In the genomic region with DNA sequence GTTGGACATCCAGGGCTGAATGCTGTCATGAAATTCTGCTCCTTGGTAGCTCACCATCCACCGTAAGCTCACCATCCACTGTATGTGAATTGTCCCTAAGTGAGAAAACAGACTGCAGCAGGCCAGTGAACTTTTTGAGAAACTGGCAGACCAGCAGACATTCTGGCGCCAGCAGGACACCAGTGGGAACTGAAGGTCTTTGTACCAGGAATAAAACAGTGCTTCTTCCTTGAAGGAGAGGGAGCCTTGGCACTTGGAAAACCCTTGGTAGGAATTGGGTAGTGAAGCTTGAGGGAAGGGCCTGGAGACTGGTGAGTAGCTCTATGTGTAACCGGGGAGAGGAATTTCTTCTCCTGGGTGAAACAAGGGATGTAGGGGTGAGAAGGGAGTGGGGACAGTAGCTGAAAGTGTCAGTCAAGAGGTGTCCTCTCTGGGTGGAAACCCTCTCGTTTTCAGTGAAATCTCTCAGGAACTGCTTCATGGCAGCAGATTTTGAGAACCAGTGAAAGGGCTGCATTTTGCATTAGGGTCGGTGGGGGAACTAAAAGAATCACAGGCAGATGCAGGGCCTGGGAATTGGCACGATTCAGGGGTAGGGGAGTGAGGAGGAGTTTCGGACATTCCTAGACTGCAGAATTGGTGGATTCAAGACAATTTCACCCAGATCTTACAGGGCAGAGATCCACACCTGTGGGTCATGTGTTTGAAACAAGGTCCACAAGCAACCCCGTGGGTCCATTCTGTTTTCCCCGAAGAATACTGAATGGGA, we compare ENCODE assay signal across 8 cellular contexts.
DNase-seq lines count a peak whose midpoint lies in the region; ATAC-seq and TF ChIP-seq lines count a peak whose summit lies in the region.

No MANE protein-coding gene starts in this region.

- H3K4me3 ChIP-seq in CD4-positive, alpha-beta memory T cell (ENCODE audit: low read length in 2 of 2), result peak overlapping the region in 1 of 2 donors; percentile 73
- H3K4me3 ChIP-seq in Loucy (ENCODE audit: low read length, poor library complexity, severe bottlenecking) (peak overlapping the region; percentile 76), ovary (peak overlapping the region; percentile 24)

- H3K4me2 ChIP-seq in Loucy (ENCODE audit: low read depth, low read length, poor library complexity, severe bottlenecking), result peak overlapping the region; percentile 81

- peaks cover 0 to 2% (median 0%) of the 10 kb centered on the region in 8 donors for H3K9me3 Mint-ChIP-seq in CD4-positive, alpha-beta memory T cell
- H3K9me3 Mint-ChIP-seq in endothelial cell (ENCODE audit: unreplicated experiment), result no peaks in the 10 kb centered on the region

- no peak for TF ChIP-seq POLR2A in ovary (IDR thresholded peaks at IDR 0.05)

- H3K4me1 Mint-ChIP-seq in CD4-positive, alpha-beta memory T cell, result peaks cover 16 to 29% (median 24%) of the 10 kb centered on the region in 4 donors
- H3K4me1 Mint-ChIP-seq in endothelial cell (ENCODE audit: unreplicated experiment), result peaks cover 22% of the 10 kb centered on the region

- H3K9me3 ChIP-seq in CD4-positive, alpha-beta memory T cell (ENCODE audit: control insufficient read depth in 1 of 2, low read length in 2 of 2), result no peaks in the 10 kb centered on the region
- no peaks in the 10 kb centered on the region for H3K9me3 ChIP-seq in Loucy (ENCODE audit: insufficient read depth, low read depth, low read length)
- no peaks in the 10 kb centered on the region for H3K9me3 ChIP-seq in ovary

- POLR2A ChIA-PET in CD4-positive, alpha-beta memory T cell (lab: Charles Lee; ENCODE audit: partially characterized antibody), result no interaction called here

- peaks cover 20% of the 10 kb centered on the region for H3K27me3 ChIP-seq in CD4-positive, alpha-beta memory T cell (ENCODE audit: insufficient read depth, low read length)
- no peaks in the 10 kb centered on the region for H3K27me3 ChIP-seq in Loucy (ENCODE audit: insufficient read depth, low read length, poor library complexity, severe bottlenecking)
- no peaks in the 10 kb centered on the region for H3K27me3 ChIP-seq in ovary

- H3K36me3 Mint-ChIP-seq in CD4-positive, alpha-beta memory T cell, result no peaks in the 10 kb centered on the region
- H3K36me3 Mint-ChIP-seq in endothelial cell (ENCODE audit: low read depth, unreplicated experiment), result peaks cover 7% of the 10 kb centered on the region

- H3K27me3 Mint-ChIP-seq in CD4-positive, alpha-beta memory T cell, result peaks cover 25 to 34% of the 10 kb centered on the region in 2 donors
- H3K27me3 Mint-ChIP-seq in endothelial cell (ENCODE audit: unreplicated experiment), result peaks cover 9% of the 10 kb centered on the region

- H3K9me2 ChIP-seq in Loucy (replicated peaks; ENCODE audit: low read depth, low read length), result no peaks in the 10 kb centered on the region

- no peak overlapping the region for H3K27ac ChIP-seq in CD4-positive, alpha-beta memory T cell (ENCODE audit: low read depth, low read length)
- H3K27ac ChIP-seq in ovary, result no peak overlapping the region

- no peak for TF ChIP-seq EP300 in ovary (IDR thresholded peaks at IDR 0.05)

- CTCF ChIA-PET in CD4-positive, alpha-beta memory T cell (lab: Charles Lee; ENCODE audit: partially characterized antibody), result interaction anchor here (0.9 to 1.6 kb wide), 3 partner anchors 11 to 228 kb away, joined by 3 to 5 read pairs (median 3); no protein-coding TSS in a partner anchor

- ATAC-seq in HG02840 (IDR thresholded peaks at IDR 0.05; ENCODE audit: low FRiP score, unreplicated experiment), result no peak
- ATAC-seq in HG03108 (IDR thresholded peaks at IDR 0.05; ENCODE audit: unreplicated experiment), result no peak
- ATAC-seq in GM21717 (IDR thresholded peaks at IDR 0.05; ENCODE audit: unreplicated experiment), result no peak

- intact Hi-C loops in CD4-positive, alpha-beta memory T cell (cut with micrococcal nuclease), result loop anchor here (2.0 kb wide), 1 partner anchor 229 kb away; no protein-coding TSS in a partner anchor
- intact Hi-C loops in ovary (cut with DNase I), result no loop called here

- H3K4me3 Mint-ChIP-seq in CD4-positive, alpha-beta memory T cell, result peak overlapping the region; percentile 86 to 95 (median 89)
- H3K4me3 Mint-ChIP-seq in endothelial cell (ENCODE audit: unreplicated experiment), result peak overlapping the region; percentile 82

- peaks cover 20% of the 10 kb centered on the region for H3K4me1 ChIP-seq in CD4-positive, alpha-beta memory T cell (ENCODE audit: insufficient read depth, low read length)
- peaks cover 34% of the 10 kb centered on the region for H3K4me1 ChIP-seq in Loucy (ENCODE audit: insufficient read depth, low read length, poor library complexity, severe bottlenecking)
- H3K4me1 ChIP-seq in ovary (ENCODE audit: insufficient read depth), result peaks cover 24% of the 10 kb centered on the region

- no peaks in the 10 kb centered on the region for H3F3A ChIP-seq in Loucy (ENCODE audit: low read depth)

- peak overlapping the region in 3 of 7 donors; percentile 31 to 48 (median 35) for H3K27ac Mint-ChIP-seq in CD4-positive, alpha-beta memory T cell
- H3K27ac Mint-ChIP-seq in endothelial cell (ENCODE audit: unreplicated experiment), result no peak overlapping the region

- WGBS in ovary, 3 donors, result 71 to 80% (median 76%) methylated on average over 9 of the region's 9 CpGs

- H2AFZ ChIP-seq in Loucy (ENCODE audit: low read length), result peak overlapping the region; percentile 73; the same call in 1 of the 2 replicates

- TF ChIP-seq CTCF in Loucy (conservative IDR thresholded peaks at IDR 0.05; ENCODE audit: low read length) (no peak), endothelial cell (IDR thresholded peaks at IDR 0.05; ENCODE audit: unreplicated experiment) (no peak), ovary (IDR thresholded peaks at IDR 0.05) (no peak)

- H3K9ac ChIP-seq in Loucy (ENCODE audit: low read depth, low read length, poor library complexity, severe bottlenecking), result peak overlapping the region; percentile 62

- H3K79me2 ChIP-seq in Loucy (ENCODE audit: insufficient read depth, low read length), result no peaks in the 10 kb centered on the region

- H4K20me1 ChIP-seq in Loucy (ENCODE audit: insufficient read depth, low read length, poor library complexity, severe bottlenecking), result no peaks in the 10 kb centered on the region

- DNase-seq in CD4-positive, alpha-beta memory T cell, result no peak
- DNase-seq in endothelial cell (ENCODE audit: low spot score) (no peak), ovary (no peak), H4 (ENCODE audit: low spot score) (no peak)

- no peaks in the 10 kb centered on the region for H3K36me3 ChIP-seq in CD4-positive, alpha-beta memory T cell (ENCODE audit: insufficient read depth, low read length)
- H3K36me3 ChIP-seq in Loucy (ENCODE audit: insufficient read depth, low read length) (no peaks in the 10 kb centered on the region), ovary (no peaks in the 10 kb centered on the region)
